In the genomic region with DNA sequence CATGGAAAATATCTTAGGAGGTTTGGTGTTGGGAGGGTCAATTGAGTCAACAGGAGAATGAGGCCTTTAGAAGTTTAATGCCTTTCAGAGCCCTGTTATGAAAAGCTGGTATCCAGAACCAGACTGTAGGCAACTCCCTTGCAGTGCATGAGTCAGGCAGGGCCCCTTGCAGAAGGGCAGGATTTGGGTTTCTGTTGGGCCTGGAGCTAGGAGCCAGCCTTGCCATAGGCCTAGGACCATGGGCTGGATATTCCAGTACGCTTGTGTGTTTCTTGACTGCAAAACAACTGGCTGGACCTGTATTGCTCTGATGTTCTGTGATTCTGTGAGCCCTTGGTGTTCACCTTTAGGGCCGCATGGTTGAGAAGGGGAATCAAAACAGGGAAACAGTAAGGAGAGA, we compare ENCODE assay signal across 15 cellular contexts.
"Had no signal": no experiment of that assay in that cellular context is flagged by ENCODE, and none has a peak within 500 bp of the region (broad histone marks: within the 10 kb centered on the region; RNA-seq: fewer than 3 reads in every experiment).

No MANE protein-coding gene starts in this region.

- H3K4me1 ChIP-seq: left ventricle myocardium inferior, psoas muscle, right lobe of liver, suprapubic skin had no signal

- DNase-seq: activated B cell treated with CpG ODN at 0.5 μM for 24 hours; activated effector memory CD4-positive, alpha-beta T cell treated with Interleukin-2 at 50 U/mL for 16 hours; activated T-cell treated with anti-CD3 and anti-CD28 coated beads for 4 hours; effector CD4-positive, alpha-beta T cell; left ventricle myocardium inferior; nephron progenitor cell; psoas muscle; right lobe of liver; stimulated activated CD4-positive, alpha-beta T cell treated with anti-CD3 and anti-CD28 coated beads, Interleukin-2, amount 100 ng/mL, for 24 hours; stimulated activated naive CD4-positive, alpha-beta T cell; T-cell had no signal

- H3K4me1 Mint-ChIP-seq: nephron progenitor cell had no signal

- H3K27ac ChIP-seq: left ventricle myocardium inferior, psoas muscle, right lobe of liver, SK-N-MC, suprapubic skin had no signal

- H3K36me3 Mint-ChIP-seq: memory B cell, T-cell, type B pancreatic cell had no signal

- H3K36me3 ChIP-seq: left ventricle myocardium inferior, right lobe of liver, suprapubic skin had no signal

- H3K4me3 Mint-ChIP-seq: activated B cell treated with CpG ODN at 0.5 μM for 24 hours, memory B cell, nephron progenitor cell, T-cell, type B pancreatic cell had no signal

- H3K9me3 ChIP-seq: psoas muscle, right lobe of liver, suprapubic skin had no signal

- ATAC-seq: psoas muscle, right lobe of liver had no signal

- H3K27me3 Mint-ChIP-seq: activated B cell treated with CpG ODN at 0.5 μM for 24 hours had no signal

- H3K9me3 Mint-ChIP-seq: activated B cell treated with CpG ODN at 0.5 μM for 24 hours, memory B cell, T-cell had no signal

- H3K27me3 ChIP-seq: right lobe of liver, suprapubic skin had no signal

- H3K4me3 ChIP-seq: left ventricle myocardium inferior, psoas muscle, right lobe of liver, SK-N-MC, suprapubic skin had no signal

- H3K27ac Mint-ChIP-seq: activated B cell treated with CpG ODN at 0.5 μM for 24 hours, memory B cell, nephron progenitor cell, type B pancreatic cell had no signal
